Comparison of ENCODE assay signal across 7 cellular contexts in genomic region chr3:142815803-142816202, GRCh38.
"Had no signal": no experiment of that assay in that cellular context is flagged by ENCODE, and none has a peak within 500 bp of the region (broad histone marks: within the 10 kb centered on the region; RNA-seq: fewer than 3 reads in every experiment).

No MANE protein-coding gene starts in this region.

- H3K4me3 ChIP-seq: GM12878 had no signal

- FAIRE-seq: GM12878, GM12891, GM12892, GM18507, GM19239 had no signal

- DNase-seq: GDM1, GF-D8 had no signal

- ATAC-seq: GM12878 had no signal
